ENCODE assay signal across 13 cellular contexts in the genomic region with DNA sequence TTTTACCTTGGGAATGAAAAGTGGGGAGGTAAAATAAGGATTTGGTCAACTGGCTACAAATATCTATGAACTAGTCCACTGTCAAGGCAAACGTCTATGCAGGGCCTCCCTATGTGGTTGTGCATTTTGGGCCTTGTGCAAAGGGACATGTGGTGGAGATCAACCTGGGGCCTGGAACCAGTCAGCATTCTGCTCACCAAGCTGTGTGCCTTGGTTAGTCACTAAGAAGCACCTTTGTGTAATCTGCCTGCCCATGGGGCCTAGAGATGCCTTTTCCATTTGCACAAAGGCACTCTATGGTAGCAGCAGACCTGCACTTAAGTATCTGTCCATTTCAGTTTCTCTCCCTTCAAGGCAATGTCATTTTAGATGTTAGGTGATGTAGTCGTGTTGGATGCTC.
DNase-seq lines count a peak whose midpoint lies in the region; ATAC-seq, FAIRE-seq and TF ChIP-seq lines count a peak whose summit lies in the region.
"Had no signal": no experiment of that assay in that cellular context is flagged by ENCODE, and none has a peak within 500 bp of the region (broad histone marks: within the 10 kb centered on the region; RNA-seq: fewer than 3 reads in every experiment).

No MANE protein-coding gene starts in this region.

- H3K9me3 Mint-ChIP-seq in activated CD4-positive, alpha-beta T cell treated with anti-CD3 and anti-CD28 coated beads, Interleukin-2, amount 10 ng/mL, durations not matched to agents 7 days and 5 days: no peaks in the 10 kb centered on the region
- no peaks in the 10 kb centered on the region for H3K9me3 Mint-ChIP-seq in activated T-helper 17 cell treated with anti-CD3 and anti-CD28 coated beads, Interleukin-2, amount 50 U/mL, for 72 hours

- dilution Hi-C loops in keratinocyte (cut with MboI; ENCODE audit: extremely low pct_ligation_motif_present, low sequenced_read_pairs): no loop called here

- H3K4me2 ChIP-seq in keratinocyte (ENCODE audit: control insufficient read depth, extremely low read depth, insufficient read depth, low read depth, low read length): peak overlapping the region; percentile 22

- peak overlapping the region; percentile 2 for H3K27ac Mint-ChIP-seq in activated CD4-positive, alpha-beta T cell treated with anti-CD3 and anti-CD28 coated beads, Interleukin-2, amount 10 ng/mL, durations not matched to agents 7 days and 5 days
- peak overlapping the region; percentile 51 for H3K27ac Mint-ChIP-seq in activated T-helper 17 cell treated with anti-CD3 and anti-CD28 coated beads, Interleukin-2, amount 50 U/mL, for 72 hours

- peaks cover 20% of the 10 kb centered on the region for H3K4me1 Mint-ChIP-seq in activated CD4-positive, alpha-beta T cell treated with anti-CD3 and anti-CD28 coated beads, Interleukin-2, amount 10 ng/mL, durations not matched to agents 7 days and 5 days
- peaks cover 10% of the 10 kb centered on the region for H3K4me1 Mint-ChIP-seq in activated T-helper 17 cell treated with anti-CD3 and anti-CD28 coated beads, Interleukin-2, amount 50 U/mL, for 72 hours

- no peak overlapping the region for H3K4me3 ChIP-seq in keratinocyte (ENCODE audit: control insufficient read depth in 2 of 3, extremely low read depth in 1 of 3, insufficient read depth in 2 of 3, low read depth in 1 of 3, low read length in 3 of 3)

- no peak for ATAC-seq in activated T-helper 17 cell treated with anti-CD3 and anti-CD28 coated beads, Interleukin-2, amount 50 U/mL, for 72 hours (replicated peaks)
- no peak for ATAC-seq in HG03342 (IDR thresholded peaks at IDR 0.05; ENCODE audit: unreplicated experiment)
- no peak for ATAC-seq in HG02884 (IDR thresholded peaks at IDR 0.05; ENCODE audit: unreplicated experiment)

- no peaks in the 10 kb centered on the region for H3K9me3 ChIP-seq in keratinocyte (ENCODE audit: control insufficient read depth, low read depth, low read length)

- H3K9me1 ChIP-seq in keratinocyte (ENCODE audit: control insufficient read depth, extremely low read depth, insufficient read depth, low read length): peaks cover 2% of the 10 kb centered on the region

- H3K27ac ChIP-seq in keratinocyte (ENCODE audit: control insufficient read depth, insufficient read depth, low read length) (no peak overlapping the region), substantia nigra (ENCODE audit: low read depth, low read length, poor library complexity, severe bottlenecking) (peak overlapping the region; percentile 52)

- H3K27me3 ChIP-seq in keratinocyte (ENCODE audit: control insufficient read depth, extremely low read depth, insufficient read depth, low read length): no peaks in the 10 kb centered on the region

- TF ChIP-seq CTCF in keratinocyte (optimal IDR thresholded peaks at IDR 0.05 in 1 of 3, IDR thresholded peaks at IDR 0.05 in 1 of 3, conservative IDR thresholded peaks at IDR 0.05 in 1 of 3; ENCODE audit: extremely low read depth in 1 of 3, insufficient read depth in 2 of 3, low read length in 3 of 3): no peak

- no peaks in the 10 kb centered on the region for H3K27me3 Mint-ChIP-seq in activated CD4-positive, alpha-beta T cell treated with anti-CD3 and anti-CD28 coated beads, Interleukin-2, amount 10 ng/mL, durations not matched to agents 7 days and 5 days
- H3K27me3 Mint-ChIP-seq in activated T-helper 17 cell treated with anti-CD3 and anti-CD28 coated beads, Interleukin-2, amount 50 U/mL, for 72 hours: no peaks in the 10 kb centered on the region

- no peak overlapping the region for H3K9ac ChIP-seq in keratinocyte (ENCODE audit: control insufficient read depth, extremely low read depth, insufficient read depth, low read length)

- H3K79me2 ChIP-seq in keratinocyte (ENCODE audit: control insufficient read depth, insufficient read depth, low read length): peaks cover 14% of the 10 kb centered on the region

- no peak for DNase-seq in activated CD4-positive, alpha-beta T cell treated with anti-CD3 and anti-CD28 coated beads, Interleukin-2, amount 10 ng/mL, durations not matched to agents 7 days and 5 days
- DNase-seq in activated CD4-positive, alpha-beta T cell treated with anti-CD3 and anti-CD28 coated beads for 48 hours: no peak
- DNase-seq in keratinocyte (ENCODE audit: low read depth, low spot score): no peak
- DNase-seq in substantia nigra (lab: John Stamatoyannopoulos, UW): no peak
- no peak for DNase-seq in NCI-H2029 treated with DMSO at 0.1 percent for 48 hours (lab: John Stamatoyannopoulos, UW)
- DNase-seq: activated CD4-positive, alpha-beta T cell treated with anti-CD3 and anti-CD28 coated beads for 4 hours; activated effector memory CD4-positive, alpha-beta T cell treated with Interleukin-2 at 50 U/mL for 16 hours; islet precursor cell; OCI-M1; small intestine had no signal

- no peaks in the 10 kb centered on the region for H4K20me1 ChIP-seq in keratinocyte (ENCODE audit: control insufficient read depth, extremely low read depth, insufficient read depth, low read length)

- H3K36me3 Mint-ChIP-seq in activated CD4-positive, alpha-beta T cell treated with anti-CD3 and anti-CD28 coated beads, Interleukin-2, amount 10 ng/mL, durations not matched to agents 7 days and 5 days (ENCODE audit: low read depth): no peaks in the 10 kb centered on the region
- no peaks in the 10 kb centered on the region for H3K36me3 Mint-ChIP-seq in activated T-helper 17 cell treated with anti-CD3 and anti-CD28 coated beads, Interleukin-2, amount 50 U/mL, for 72 hours (ENCODE audit: low read depth)

- no peak for FAIRE-seq in keratinocyte (lab: Jason Lieb, UNC)
- FAIRE-seq: small intestine had no signal

- CTCF ChIA-PET in activated CD4-positive, alpha-beta T cell treated with anti-CD3 and anti-CD28 coated beads, Interleukin-2, amount 10 ng/mL, durations not matched to agents 7 days and 5 days (lab: Charles Lee): interaction anchor here (0.5 to 1.1 kb wide), 4 partner anchors 12 to 390 kb away, joined by 3 read pairs; no protein-coding TSS in a partner anchor

- peaks cover 13% of the 10 kb centered on the region for H3K4me1 ChIP-seq in keratinocyte (ENCODE audit: control insufficient read depth, extremely low read depth, insufficient read depth, low read length)

- H2AFZ ChIP-seq in keratinocyte (ENCODE audit: control insufficient read depth, low read length): no peak overlapping the region

- H3K36me3 ChIP-seq in keratinocyte (ENCODE audit: control insufficient read depth in 2 of 2, extremely low read depth in 1 of 2, insufficient read depth in 2 of 2, low read length in 2 of 2): peaks cover 0 to 1% of the 10 kb centered on the region in 2 experiments

- H3K4me3 Mint-ChIP-seq in activated CD4-positive, alpha-beta T cell treated with anti-CD3 and anti-CD28 coated beads, Interleukin-2, amount 10 ng/mL, durations not matched to agents 7 days and 5 days: no peak overlapping the region
- H3K4me3 Mint-ChIP-seq in activated T-helper 17 cell treated with anti-CD3 and anti-CD28 coated beads, Interleukin-2, amount 50 U/mL, for 72 hours: no peak overlapping the region

- POLR2A ChIA-PET in activated CD4-positive, alpha-beta T cell treated with anti-CD3 and anti-CD28 coated beads, Interleukin-2, amount 10 ng/mL, durations not matched to agents 7 days and 5 days (lab: Charles Lee): no interaction called here
